28 cellular contexts compared by ENCODE assay signal in the genomic region with DNA sequence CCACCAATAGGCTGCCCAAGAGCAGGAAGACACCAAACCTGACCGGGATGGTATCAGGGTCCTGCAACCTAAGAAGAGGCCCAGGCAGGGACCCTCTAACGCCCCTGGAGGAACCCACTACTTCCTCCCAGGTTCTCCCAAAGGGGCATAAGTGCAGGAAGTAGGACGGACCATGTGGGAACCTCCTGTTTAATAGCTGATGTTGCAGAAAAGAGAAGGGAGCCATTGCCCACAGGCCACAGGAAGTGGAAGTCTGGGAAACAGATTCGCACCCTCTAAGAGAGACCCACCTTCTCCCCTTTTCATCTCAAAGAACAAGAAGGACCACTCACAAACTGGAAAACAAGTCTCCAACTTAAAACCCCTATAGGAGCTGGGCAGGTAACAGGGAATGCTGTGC. TPM values are rescaled to one million over a fixed set of nuclear protein-coding genes. Genes with fewer than 3 reads are reported as not detected.
DNase-seq lines count a peak whose midpoint lies in the region; ATAC-seq and TF ChIP-seq lines count a peak whose summit lies in the region.
"Had no signal": no experiment of that assay in that cellular context is flagged by ENCODE, and none has a peak within 500 bp of the region (broad histone marks: within the 10 kb centered on the region; RNA-seq: fewer than 3 reads in every experiment).

No MANE protein-coding gene starts in this region.

- peak overlapping the region; percentile 64 for H3K27ac Mint-ChIP-seq in CD8-positive, alpha-beta T cell
- peak overlapping the region; percentile 36 for H3K27ac Mint-ChIP-seq in activated naive CD8-positive, alpha-beta T cell treated with anti-CD3 and anti-CD28 coated beads, Interleukin-2, amount 10 ng/mL, durations not matched to agents 7 days and 5 days
- H3K27ac Mint-ChIP-seq in naive thymus-derived CD8-positive, alpha-beta T cell, result peak overlapping the region in 9 of 10 donors; percentile 13 to 89 (median 63)
- H3K27ac Mint-ChIP-seq: endodermal cell, HFFc6 had no signal

- no peak for TF ChIP-seq CTCF in CD8-positive, alpha-beta T cell (IDR thresholded peaks at IDR 0.05)

- H3K9me2 ChIP-seq in GM23248 (ENCODE audit: insufficient read depth), result no peaks in the 10 kb centered on the region

- DNase-seq in CD8-positive, alpha-beta T cell, result no peak
- DNase-seq in activated naive CD8-positive, alpha-beta T cell treated with anti-CD3 and anti-CD28 coated beads, Interleukin-2, amount 10 ng/mL, durations not matched to agents 7 days and 5 days, result no peak
- no peak for DNase-seq in naive thymus-derived CD8-positive, alpha-beta T cell
- no peak for DNase-seq in UCSD-AML1 (lab: John Stamatoyannopoulos, UW; ENCODE audit: unreplicated experiment)
- no peak for DNase-seq in NCI-H345 treated with DMSO at 0.1 percent for 48 hours (lab: John Stamatoyannopoulos, UW; ENCODE audit: unreplicated experiment)
- no peak for DNase-seq in NCI-H1092 treated with DMSO at 0.1 percent for 48 hours (lab: John Stamatoyannopoulos, UW)
- no peak for DNase-seq in GM23248
- DNase-seq: activated CD4-positive, alpha-beta T cell treated with anti-CD3 and anti-CD28 coated beads for 1 hour; activated T-cell treated with anti-CD3 and anti-CD28 coated beads, Interleukin-2, amount 50 U/mL, for 1 hour; amniotic stem cell; colonic mucosa; endodermal cell; foreskin fibroblast; GOT3; HFFc6; left colon; NCI-H1048; NCI-H187 treated with DMSO at 0.1 percent for 48 hours; NCI-H69; SIG-M5; stimulated activated CD4-positive, alpha-beta T cell treated with anti-CD3 and anti-CD28 coated beads, Interleukin-4, amount 100 ng/mL, for 4 hours; stimulated activated naive CD4-positive, alpha-beta T cell treated with Interleukin-2 at 50 U/mL for 16 hours; SW 1271; uterus had no signal

- H3K36me3 Mint-ChIP-seq in CD8-positive, alpha-beta T cell, result peaks cover 40% of the 10 kb centered on the region
- H3K36me3 Mint-ChIP-seq in activated naive CD8-positive, alpha-beta T cell treated with anti-CD3 and anti-CD28 coated beads, Interleukin-2, amount 10 ng/mL, durations not matched to agents 7 days and 5 days, result peaks cover 56% of the 10 kb centered on the region
- H3K36me3 Mint-ChIP-seq in naive thymus-derived CD8-positive, alpha-beta T cell, result peaks cover 5 to 23% (median 21%) of the 10 kb centered on the region in 3 donors

- peak overlapping the region; percentile 23 for H3K4me3 Mint-ChIP-seq in CD8-positive, alpha-beta T cell
- no peak overlapping the region for H3K4me3 Mint-ChIP-seq in activated naive CD8-positive, alpha-beta T cell treated with anti-CD3 and anti-CD28 coated beads, Interleukin-2, amount 10 ng/mL, durations not matched to agents 7 days and 5 days
- H3K4me3 Mint-ChIP-seq in naive thymus-derived CD8-positive, alpha-beta T cell, result peak overlapping the region in 5 of 10 donors; percentile 11 to 52 (median 29)
- H3K4me3 Mint-ChIP-seq: endodermal cell, HFFc6 had no signal

- WGBS in GM23248 (ENCODE audit: low coverage in 1 of 2, low lambda C conversion rate in 2 of 2, missing lambda C conversion rate in 2 of 2), 2 experiments, result 74 to 82% methylated on average over 4 of the region's 4 CpGs

- H3K9ac ChIP-seq in BLaER1 treated with 17β-estradiol and CSF1 and Interleukin-3, amounts not matched to agents 10 nM and 100 nM, result peak overlapping the region in 3 of 11 experiments; percentile 4 to 10 (median 6); a peak in 3 of 22 replicates
- H3K9ac ChIP-seq in GM23248, result no peak overlapping the region

- ATAC-seq in CD8-positive, alpha-beta T cell, result no peak
- no peak for ATAC-seq in activated naive CD8-positive, alpha-beta T cell treated with anti-CD3 and anti-CD28 coated beads, Interleukin-2, amount 10 ng/mL, durations not matched to agents 7 days and 5 days (ENCODE audit: low read depth)
- no peak for ATAC-seq in naive thymus-derived CD8-positive, alpha-beta T cell
- ATAC-seq: esophagus mucosa, left colon had no signal

- no peaks in the 10 kb centered on the region for H3K27me3 ChIP-seq in BLaER1 treated with 17β-estradiol and CSF1 and Interleukin-3, amounts not matched to agents 10 nM and 100 nM
- H3K27me3 ChIP-seq in CD8-positive, alpha-beta T cell (ENCODE audit: insufficient read depth, low read length), result no peaks in the 10 kb centered on the region
- H3K27me3 ChIP-seq in GM23248 (replicated peaks; ENCODE audit: insufficient read depth), result 0 out of 2 replicates have a peak, but pooled peaks cover 2% of the 10 kb centered on the region
- H3K27me3 ChIP-seq: breast epithelium, colonic mucosa, uterus had no signal

- peaks cover 0 to 63% (median 0%) of the 10 kb centered on the region in 11 experiments; a peak in 9 of 22 replicates for H3K36me3 ChIP-seq in BLaER1 treated with 17β-estradiol and CSF1 and Interleukin-3, amounts not matched to agents 10 nM and 100 nM
- no peaks in the 10 kb centered on the region for H3K36me3 ChIP-seq in CD8-positive, alpha-beta T cell (ENCODE audit: insufficient read depth, low read length)
- H3K36me3 ChIP-seq in GM23248 (ENCODE audit: low read depth), result no peaks in the 10 kb centered on the region
- H3K36me3 ChIP-seq: breast epithelium, colonic mucosa, thoracic aorta, uterus had no signal

- H3K4me3 ChIP-seq in BLaER1 treated with 17β-estradiol and CSF1 and Interleukin-3, amounts not matched to agents 10 nM and 100 nM, result no peak overlapping the region
- H3K4me3 ChIP-seq in CD8-positive, alpha-beta T cell (ENCODE audit: low read depth, low read length), result no peak overlapping the region
- no peak overlapping the region for H3K4me3 ChIP-seq in GM23248
- H3K4me3 ChIP-seq: breast epithelium, colonic mucosa, thoracic aorta, uterus had no signal

- H3K27ac ChIP-seq in BLaER1 treated with 17β-estradiol and CSF1 and Interleukin-3, amounts not matched to agents 10 nM and 100 nM, result peak overlapping the region in 6 of 11 experiments; percentile 5 to 57 (median 34); a peak in 10 of 22 replicates
- H3K27ac ChIP-seq in CD8-positive, alpha-beta T cell (ENCODE audit: low read depth, low read length), result no peak overlapping the region
- H3K27ac ChIP-seq in GM23248, result no peak overlapping the region
- H3K27ac ChIP-seq: breast epithelium, colonic mucosa, thoracic aorta, uterus had no signal

- H3K4me2 ChIP-seq in BLaER1 treated with 17β-estradiol and CSF1 and Interleukin-3, amounts not matched to agents 10 nM and 100 nM, result peak overlapping the region; percentile 62 to 92 (median 76)
- no peak overlapping the region for H3K4me2 ChIP-seq in GM23248 (ENCODE audit: unreplicated experiment)

- intact Hi-C loops in CD8-positive, alpha-beta T cell (cut with DNase I, micrococcal nuclease), result no loop called here

- CTCF ChIA-PET in CD8-positive, alpha-beta T cell (lab: Charles Lee), result no interaction called here

- peaks cover 56% of the 10 kb centered on the region for H3K4me1 Mint-ChIP-seq in CD8-positive, alpha-beta T cell (ENCODE audit: low read depth)
- peaks cover 22% of the 10 kb centered on the region for H3K4me1 Mint-ChIP-seq in activated naive CD8-positive, alpha-beta T cell treated with anti-CD3 and anti-CD28 coated beads, Interleukin-2, amount 10 ng/mL, durations not matched to agents 7 days and 5 days
- H3K4me1 Mint-ChIP-seq in naive thymus-derived CD8-positive, alpha-beta T cell, result peaks cover 26 to 65% (median 57%) of the 10 kb centered on the region in 4 donors

- peaks cover 10 to 22% (median 17%) of the 10 kb centered on the region in 11 experiments for H3K9me3 ChIP-seq in BLaER1 treated with 17β-estradiol and CSF1 and Interleukin-3, amounts not matched to agents 10 nM and 100 nM (replicated peaks in 1 of 11)
- peaks cover 4% of the 10 kb centered on the region for H3K9me3 ChIP-seq in CD8-positive, alpha-beta T cell (ENCODE audit: low read length)
- no peaks in the 10 kb centered on the region for H3K9me3 ChIP-seq in GM23248 (ENCODE audit: low read depth)
- H3K9me3 ChIP-seq: colonic mucosa, thoracic aorta, uterus had no signal

- POLR2A ChIA-PET in CD8-positive, alpha-beta T cell (lab: Charles Lee), result interaction anchor here (0.8 kb wide), 1 partner anchor 79 kb away, joined by 3 read pairs; no protein-coding TSS in a partner anchor
- POLR2A ChIA-PET in activated naive CD8-positive, alpha-beta T cell treated with anti-CD3 and anti-CD28 coated beads, Interleukin-2, amount 10 ng/mL, durations not matched to agents 7 days and 5 days (lab: Charles Lee), result no interaction called here
- POLR2A ChIA-PET in naive thymus-derived CD8-positive, alpha-beta T cell (lab: Charles Lee), result interaction anchor here (0.6 kb wide), 1 partner anchor 47 kb away, joined by 3 read pairs; no protein-coding TSS in a partner anchor

- H3K27me3 Mint-ChIP-seq in CD8-positive, alpha-beta T cell (ENCODE audit: low read depth), result no peaks in the 10 kb centered on the region
- no peaks in the 10 kb centered on the region for H3K27me3 Mint-ChIP-seq in activated naive CD8-positive, alpha-beta T cell treated with anti-CD3 and anti-CD28 coated beads, Interleukin-2, amount 10 ng/mL, durations not matched to agents 7 days and 5 days
- no peaks in the 10 kb centered on the region for H3K27me3 Mint-ChIP-seq in naive thymus-derived CD8-positive, alpha-beta T cell

- no peaks in the 10 kb centered on the region for H3K79me2 ChIP-seq in GM23248 (ENCODE audit: insufficient read depth)

- peaks cover 0 to 100% (median 7%) of the 10 kb centered on the region in 11 experiments; a peak in 11 of 22 replicates for H4K20me1 ChIP-seq in BLaER1 treated with 17β-estradiol and CSF1 and Interleukin-3, amounts not matched to agents 10 nM and 100 nM
- H4K20me1 ChIP-seq in GM23248 (ENCODE audit: insufficient read depth), result no peaks in the 10 kb centered on the region

- peaks cover 13 to 73% (median 35%) of the 10 kb centered on the region in 10 experiments for H3K4me1 ChIP-seq in BLaER1 treated with 17β-estradiol and CSF1 and Interleukin-3, amounts not matched to agents 10 nM and 100 nM
- peaks cover 62% of the 10 kb centered on the region for H3K4me1 ChIP-seq in CD8-positive, alpha-beta T cell (ENCODE audit: insufficient read depth, low read length)
- H3K4me1 ChIP-seq in GM23248 (ENCODE audit: insufficient read depth), result no peaks in the 10 kb centered on the region
- H3K4me1 ChIP-seq: breast epithelium, colonic mucosa, uterus had no signal

- in situ Hi-C loops in GM23248 (cut with MboI), result no loop called here

- peaks cover 4% of the 10 kb centered on the region for H3K9me3 Mint-ChIP-seq in CD8-positive, alpha-beta T cell
- peaks cover 8% of the 10 kb centered on the region for H3K9me3 Mint-ChIP-seq in activated naive CD8-positive, alpha-beta T cell treated with anti-CD3 and anti-CD28 coated beads, Interleukin-2, amount 10 ng/mL, durations not matched to agents 7 days and 5 days
- H3K9me3 Mint-ChIP-seq in naive thymus-derived CD8-positive, alpha-beta T cell, result peaks cover 0 to 12% (median 4%) of the 10 kb centered on the region in 9 donors

- no peak overlapping the region for H2AFZ ChIP-seq in GM23248

- no peaks in the 10 kb centered on the region for H3F3A ChIP-seq in GM23248 (ENCODE audit: insufficient read depth)

RNA-seq across cellular contexts. Expression of a gene that starts 18.1 kb away (rescaled TPM):
- 100 to 1,000 TPM; 111 to 117 TPM for total RNA-seq in CD8-positive, alpha-beta T cell
- total RNA-seq in activated naive CD8-positive, alpha-beta T cell treated with anti-CD3 and anti-CD28 coated beads, Interleukin-2, amount 10 ng/mL, durations not matched to agents 7 days and 5 days, result 100 to 1,000 TPM; 142 to 147 TPM
- total RNA-seq in naive thymus-derived CD8-positive, alpha-beta T cell, result 100 to 1,000 TPM; 140 to 141 TPM
- polyA plus RNA-seq in naive thymus-derived CD8-positive, alpha-beta T cell, result 10 to 100 TPM; 14.4 to 38.5 (median 20.9) TPM
- total RNA-seq in GM23248 (2014; rRNA removed; shearing (Covaris generic)), result 0.63 and 0.65 TPM in 2 replicates
- polyA plus RNA-seq in GM23248 (2016; fragmentation: Nextera tagmentation; extraction: Ambion mirVana), result 0.13 and 0.18 TPM in 2 replicates

Comparison
In these comparisons a context has a peak if more than half of its experiments do, and no peak if none do; other contexts are left out.
1. H3K27ac ChIP-seq: peak in BLaER1 treated with 17β-estradiol and CSF1 and Interleukin-3, amounts not matched to agents 10 nM and 100 nM (6 of 11); none in CD8-positive, alpha-beta T cell (single experiment) and GM23248 (single experiment).
2. RNA of a gene that starts 18.1 kb away (total RNA-seq): 142 to 147 TPM in activated naive CD8-positive, alpha-beta T cell treated with anti-CD3 and anti-CD28 coated beads, Interleukin-2, amount 10 ng/mL, durations not matched to agents 7 days and 5 days, 140 to 141 TPM in naive thymus-derived CD8-positive, alpha-beta T cell and 111 to 117 TPM in CD8-positive, alpha-beta T cell; 0.63 to 0.65 TPM in GM23248; every median in the first group is over 10 times any median in the second.
3. Peak in every context shown above with its lines, with median percentiles within 50 percentile points of each other: H3K27ac Mint-ChIP-seq.